ENCODE assay signal across 10 cellular contexts in the genomic region with DNA sequence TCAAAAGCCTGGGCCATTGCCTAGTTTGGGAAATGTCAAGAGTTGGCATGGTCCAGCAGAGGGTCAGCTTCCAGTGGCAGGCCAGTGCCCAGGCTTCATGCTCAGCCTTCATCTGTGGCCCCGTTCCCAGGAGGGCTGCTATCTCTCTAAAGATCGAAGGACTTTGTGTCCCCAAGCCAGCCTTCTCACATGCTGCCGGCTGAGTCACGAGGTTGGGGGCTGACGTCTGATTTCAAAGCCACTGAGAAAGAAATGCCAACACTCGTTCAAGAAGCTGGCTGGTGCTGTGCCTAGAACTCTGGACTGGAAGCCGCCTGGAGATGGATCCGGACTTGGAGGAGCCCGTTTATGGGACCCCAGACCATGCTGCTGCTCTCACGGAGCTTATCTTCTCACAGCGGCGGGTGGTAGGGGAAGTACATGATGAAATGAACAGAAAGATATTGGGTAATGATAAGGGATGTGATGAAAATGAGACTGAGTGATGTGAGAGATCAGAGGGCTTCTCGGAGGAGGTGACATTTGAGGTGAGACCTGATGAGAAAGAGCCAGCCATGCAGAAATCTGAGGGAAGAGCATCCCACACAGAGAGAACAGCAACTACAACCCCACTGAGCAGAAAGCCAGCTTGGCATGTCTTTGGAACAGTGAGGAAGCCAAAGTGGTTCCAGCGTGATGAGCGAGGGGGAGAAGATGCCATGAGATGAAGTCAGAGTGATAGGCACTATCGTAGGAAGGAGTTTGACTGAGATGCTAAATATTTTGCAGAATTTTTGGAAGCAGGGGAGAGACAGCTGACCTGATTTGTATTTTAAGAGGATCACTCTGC. TPM values are rescaled to one million over a fixed set of nuclear protein-coding genes. Genes with fewer than 3 reads are reported as not detected.
DNase-seq lines count a peak whose midpoint lies in the region; ATAC-seq and TF ChIP-seq lines count a peak whose summit lies in the region.
"Had no signal": no experiment of that assay in that cellular context is flagged by ENCODE, and none has a peak within 500 bp of the region (broad histone marks: within the 10 kb centered on the region; RNA-seq: fewer than 3 reads in every experiment).

No MANE protein-coding gene starts in this region.

- H3K27ac ChIP-seq in breast epithelium, result peak overlapping the region; percentile 81 to 82
- peak overlapping the region; percentile 47 for H3K27ac ChIP-seq in vagina
- no peak overlapping the region for H3K27ac ChIP-seq in SJCRH30

- intact Hi-C loops in breast epithelium (cut with DNase I; ENCODE audit: low total_unique reads), result no loop called here
- intact Hi-C loops in MCF 10A (cut with micrococcal nuclease), result no loop called here
- intact Hi-C loops in Right ventricle myocardium superior (cut with DNase I), result no loop called here
- intact Hi-C loops in vagina (cut with DNase I), result no loop called here

- peaks cover 0 to 10% of the 10 kb centered on the region in 2 donors for H3K9me3 ChIP-seq in breast epithelium
- H3K9me3 ChIP-seq in vagina, result peaks cover 3% of the 10 kb centered on the region
- H3K9me3 ChIP-seq in SJCRH30 (replicated peaks), result no peaks in the 10 kb centered on the region

- H3K36me3 ChIP-seq in breast epithelium (no peaks in the 10 kb centered on the region), vagina (no peaks in the 10 kb centered on the region), SJCRH30 (no peaks in the 10 kb centered on the region)

- H3K27me3 ChIP-seq in breast epithelium, result no peaks in the 10 kb centered on the region
- no peaks in the 10 kb centered on the region for H3K27me3 ChIP-seq in vagina
- no peaks in the 10 kb centered on the region for H3K27me3 ChIP-seq in SJCRH30

- TF ChIP-seq POLR2A in breast epithelium (IDR thresholded peaks at IDR 0.05), result no peak
- TF ChIP-seq POLR2A in vagina (IDR thresholded peaks at IDR 0.05), result no peak

- CTCF ChIA-PET in MCF 10A (lab: Yijun Ruan, JAX), result interaction anchor here (0.8 to 1.4 kb wide), 4 partner anchors 11 to 974 kb away, joined by 3 to 4 read pairs (median 4); no protein-coding TSS in a partner anchor

- no peaks in the 10 kb centered on the region for H3K36me3 Mint-ChIP-seq in MCF 10A (ENCODE audit: insufficient read depth, unreplicated experiment)

- TF ChIP-seq CTCF in breast epithelium (IDR thresholded peaks at IDR 0.05), result no peak
- no peak for TF ChIP-seq CTCF in MCF 10A (IDR thresholded peaks at IDR 0.05; ENCODE audit: unreplicated experiment)
- TF ChIP-seq CTCF in vagina (IDR thresholded peaks at IDR 0.05), result no peak

- BruUV-seq in MCF 10A (replicated peaks; lab: Mats Ljungman, UMichigan), result no TSS peak

- DNase-seq in breast epithelium (ENCODE audit: low spot score in 2 of 2) (peak; percentile 70 to 72), MCF 10A (ENCODE audit: unreplicated experiment) (no peak), Right ventricle myocardium superior (peak; percentile 64), nucleus accumbens (lab: John Stamatoyannopoulos, UW) (peak in 54 of 56 donors; percentile 28 to 93 (median 76)), vagina (ENCODE audit: extremely low spot score in 2 of 2) (no peak), SJCRH30 (no peak), SW 1271 (lab: John Stamatoyannopoulos, UW) (no peak)
- DNase-seq in stimulated activated naive CD4-positive, alpha-beta T cell (lab: John Stamatoyannopoulos, UW), result no peak
- DNase-seq: activated gamma-delta T cell treated with Interleukin-2 at 50 U/mL for 16 hours had no signal

- H3K4me3 ChIP-seq in breast epithelium, result peak overlapping the region; percentile 1 to 56 (median 36)
- H3K4me3 ChIP-seq in vagina, result peak overlapping the region; percentile 19 to 26
- no peak overlapping the region for H3K4me3 ChIP-seq in SJCRH30

- peaks cover 7% of the 10 kb centered on the region for H3K9me3 Mint-ChIP-seq in MCF 10A (ENCODE audit: unreplicated experiment)
- H3K9me3 Mint-ChIP-seq: T-helper 1 cell treated with Interleukin-12 subunit alpha and Interleukin-12 subunit beta and Interleukin-4 antibody, amounts not matched to agents 30 μg/mL and 1 μg/mL, for 36 hours had no signal

- H3K27ac Mint-ChIP-seq in MCF 10A (ENCODE audit: low read depth, unreplicated experiment), result no peak overlapping the region
- H3K27ac Mint-ChIP-seq: T-helper 1 cell treated with Interleukin-12 subunit alpha and Interleukin-12 subunit beta and Interleukin-4 antibody, amounts not matched to agents 30 μg/mL and 1 μg/mL, for 36 hours had no signal

- POLR2A ChIA-PET in MCF 10A (lab: Yijun Ruan, JAX), result interaction anchor here (0.6 kb wide), 1 partner anchor 827 kb away, joined by 4 read pairs; no protein-coding TSS in a partner anchor

- ATAC-seq in Right ventricle myocardium superior (ENCODE audit: poor library complexity), result peak; percentile 68

- peaks cover 11% of the 10 kb centered on the region for H3K27me3 Mint-ChIP-seq in MCF 10A (ENCODE audit: insufficient read depth, unreplicated experiment)

- no peak overlapping the region for H3K4me3 Mint-ChIP-seq in MCF 10A (ENCODE audit: unreplicated experiment)
- H3K4me3 Mint-ChIP-seq: T-helper 1 cell treated with Interleukin-12 subunit alpha and Interleukin-12 subunit beta and Interleukin-4 antibody, amounts not matched to agents 30 μg/mL and 1 μg/mL, for 36 hours had no signal

- H3K4me1 Mint-ChIP-seq in MCF 10A (ENCODE audit: insufficient read depth, unreplicated experiment), result peaks cover 7% of the 10 kb centered on the region

- peaks cover 0 to 2% of the 10 kb centered on the region in 2 donors for H3K4me1 ChIP-seq in breast epithelium
- peaks cover 15% of the 10 kb centered on the region for H3K4me1 ChIP-seq in vagina
- H3K4me1 ChIP-seq in SJCRH30, result no peaks in the 10 kb centered on the region; the same call in 1 of the 2 replicates

RNA-seq across cellular contexts. Expression of a gene that starts 54.9 kb away (rescaled TPM):
- 10 to 100 TPM; 61.5 to 68.0 (median 64.6) TPM for total RNA-seq in breast epithelium
- total RNA-seq in MCF 10A (2022), result 129 and 139 TPM in 2 replicates
- total RNA-seq in Right ventricle myocardium superior, result 47.0 TPM
- total RNA-seq in vagina, result 34.1 TPM
- total RNA-seq in SJCRH30 (2014; rRNA removed; shearing (Covaris generic)), result 104 and 105 TPM in 2 replicates

Comparison
In these comparisons a context has a peak if more than half of its experiments do, and no peak if none do; other contexts are left out.
1. DNase-seq: peak in breast epithelium (2 of 2), Right ventricle myocardium superior (single experiment) and nucleus accumbens (54 of 56); none in MCF 10A (single experiment), vagina (0 of 2), stimulated activated naive CD4-positive, alpha-beta T cell (0 of 6), SJCRH30 (0 of 2) and SW 1271 (0 of 2).